In genomic region chrX:74371823-74372222, GRCh38 we compare ENCODE assay signal across 20 cellular contexts. TPM values are rescaled to one million over a fixed set of nuclear protein-coding genes. Genes with fewer than 3 reads are reported as not detected.
A peak's percentile ranks its signal among the peaks of the same experiment; 100 is the strongest.
DNase-seq lines count a peak whose midpoint lies in the region; ATAC-seq, FAIRE-seq and TF ChIP-seq lines count a peak whose summit lies in the region.
"Had no signal": no experiment of that assay in that cellular context is flagged by ENCODE, and none has a peak within 500 bp of the region (broad histone marks: within the 10 kb centered on the region; RNA-seq: fewer than 3 reads in every experiment).

No MANE protein-coding gene starts in this region.

- H3K27me3 Mint-ChIP-seq in activated naive CD8-positive, alpha-beta T cell treated with anti-CD3 and anti-CD28 coated beads, Interleukin-2, amount 50 U/mL, for 24 hours = no peaks in the 10 kb centered on the region
- no peaks in the 10 kb centered on the region for H3K27me3 Mint-ChIP-seq in activated naive CD8-positive, alpha-beta T cell treated with anti-CD3 and anti-CD28 coated beads for 36 hours

- H3K9me3 Mint-ChIP-seq in activated naive CD8-positive, alpha-beta T cell treated with anti-CD3 and anti-CD28 coated beads, Interleukin-2, amount 50 U/mL, for 24 hours = no peaks in the 10 kb centered on the region
- no peaks in the 10 kb centered on the region for H3K9me3 Mint-ChIP-seq in activated naive CD8-positive, alpha-beta T cell treated with anti-CD3 and anti-CD28 coated beads for 36 hours
- H3K9me3 Mint-ChIP-seq: CD8-positive, alpha-beta T cell; IgD-negative memory B cell had no signal

- TF ChIP-seq CTCF in bronchial epithelial cell (IDR thresholded peaks at IDR 0.05; ENCODE audit: insufficient read depth, low read length, severe bottlenecking) = no peak

- H3K4me3 ChIP-seq in bronchial epithelial cell (ENCODE audit: low read depth, low read length) (no peak overlapping the region), H7 (ENCODE audit: insufficient read depth, low read depth, low read length) (no peak overlapping the region)
- H3K4me3 ChIP-seq: BLaER1 treated with 17β-estradiol and CSF1 and Interleukin-3, amounts not matched to agents 10 nM and 100 nM had no signal

- no peaks in the 10 kb centered on the region for H3K36me3 Mint-ChIP-seq in activated naive CD8-positive, alpha-beta T cell treated with anti-CD3 and anti-CD28 coated beads, Interleukin-2, amount 50 U/mL, for 24 hours (ENCODE audit: low read depth)
- no peaks in the 10 kb centered on the region for H3K36me3 Mint-ChIP-seq in activated naive CD8-positive, alpha-beta T cell treated with anti-CD3 and anti-CD28 coated beads for 36 hours
- H3K36me3 Mint-ChIP-seq: CD8-positive, alpha-beta T cell; IgD-negative memory B cell had no signal

- FAIRE-seq in bronchial epithelial cell (lab: Jason Lieb, UNC) = no peak
- FAIRE-seq: GM12892 had no signal

- H3K27me3 ChIP-seq in bronchial epithelial cell (ENCODE audit: control insufficient read depth, insufficient read depth, low read length) = no peaks in the 10 kb centered on the region
- no peaks in the 10 kb centered on the region for H3K27me3 ChIP-seq in H7 (ENCODE audit: control insufficient read depth, insufficient read depth, low read length)

- peak; percentile 66 for ATAC-seq in activated naive CD8-positive, alpha-beta T cell treated with anti-CD3 and anti-CD28 coated beads, Interleukin-2, amount 50 U/mL, for 24 hours
- ATAC-seq: CD8-positive, alpha-beta T cell had no signal

- no peak overlapping the region for H3K27ac Mint-ChIP-seq in activated naive CD8-positive, alpha-beta T cell treated with anti-CD3 and anti-CD28 coated beads, Interleukin-2, amount 50 U/mL, for 24 hours
- no peak overlapping the region for H3K27ac Mint-ChIP-seq in activated naive CD8-positive, alpha-beta T cell treated with anti-CD3 and anti-CD28 coated beads for 36 hours
- H3K27ac Mint-ChIP-seq: CD8-positive, alpha-beta T cell; H9 had no signal

- H3K36me3 ChIP-seq in bronchial epithelial cell (ENCODE audit: control insufficient read depth, insufficient read depth, low read length) (no peaks in the 10 kb centered on the region), H7 (replicated peaks; ENCODE audit: control insufficient read depth, insufficient read depth, low read length) (no peaks in the 10 kb centered on the region)
- H3K36me3 ChIP-seq: BLaER1 treated with 17β-estradiol and CSF1 and Interleukin-3, amounts not matched to agents 10 nM and 100 nM had no signal

- no peak for DNase-seq in activated naive CD8-positive, alpha-beta T cell treated with anti-CD3 and anti-CD28 coated beads, Interleukin-2, amount 50 U/mL, for 24 hours
- DNase-seq in activated naive CD8-positive, alpha-beta T cell treated with anti-CD3 and anti-CD28 coated beads for 36 hours = no peak
- DNase-seq in HT1080 (ENCODE audit: low read depth) (peak; percentile 2), bronchial epithelial cell (ENCODE audit: low read depth) (peak; percentile 1), renal cortical epithelial cell (ENCODE audit: low read depth) (peak; percentile 2), NCI-H128 (lab: John Stamatoyannopoulos, UW; ENCODE audit: unreplicated experiment) (no peak), H7 (no peak)
- DNase-seq: Calu3; CD8-positive, alpha-beta T cell; H9; NCI-H1105; NCI-H1694; NCI-H510A; NCI-H748 treated with DMSO at 0.1 percent for 48 hours; NK-92 treated with Interleukin-12 subunit alpha and Interleukin-12 subunit beta, amount 100 ng/mL, for 24 hours; SHP77; SK-N-SH had no signal

- peaks cover 6% of the 10 kb centered on the region for H3K4me1 Mint-ChIP-seq in activated naive CD8-positive, alpha-beta T cell treated with anti-CD3 and anti-CD28 coated beads, Interleukin-2, amount 50 U/mL, for 24 hours
- H3K4me1 Mint-ChIP-seq in activated naive CD8-positive, alpha-beta T cell treated with anti-CD3 and anti-CD28 coated beads for 36 hours = no peaks in the 10 kb centered on the region
- H3K4me1 Mint-ChIP-seq: H9, IgD-negative memory B cell had no signal

- H3K4me3 Mint-ChIP-seq in activated naive CD8-positive, alpha-beta T cell treated with anti-CD3 and anti-CD28 coated beads, Interleukin-2, amount 50 U/mL, for 24 hours = no peak overlapping the region
- H3K4me3 Mint-ChIP-seq in activated naive CD8-positive, alpha-beta T cell treated with anti-CD3 and anti-CD28 coated beads for 36 hours = no peak overlapping the region
- H3K4me3 Mint-ChIP-seq: CD8-positive, alpha-beta T cell; H9; IgD-negative memory B cell had no signal

RNA-seq across cellular contexts. Expression of gene SLC16A2, which starts 49.5 kb away (rescaled TPM):
- under 1 TPM; 0.60 to 0.68 TPM for total RNA-seq in activated naive CD8-positive, alpha-beta T cell treated with anti-CD3 and anti-CD28 coated beads for 36 hours
- total RNA-seq in HT1080 (2014; rRNA removed; shearing (Covaris generic)) = 7.7 and 9.2 TPM in 2 replicates
- polyA plus RNA-seq in HT1080 (2015; cell fraction: cytosol; rRNA removed) = 1.9 and 2.0 TPM in 2 replicates
- 5.1 and 6.0 TPM in 2 replicates for polyA plus RNA-seq in HT1080 (2015; cell fraction: nucleus; rRNA removed)
- total RNA-seq in bronchial epithelial cell (1.3 TPM in 2 replicates), renal cortical epithelial cell (5.9 and 19.5 TPM in 2 replicates)
- 78.7 and 86.9 TPM in 2 replicates for total RNA-seq in H7 (2014; rRNA removed; shearing (Covaris generic))
- polyA plus RNA-seq: IgD-negative memory B cell had no signal

Comparison
In these comparisons a context has a peak if more than half of its experiments do, and no peak if none do; other contexts are left out.
1. DNase-seq: peak in HT1080 (single experiment), bronchial epithelial cell (single experiment) and renal cortical epithelial cell (single experiment); none in activated naive CD8-positive, alpha-beta T cell treated with anti-CD3 and anti-CD28 coated beads, Interleukin-2, amount 50 U/mL, for 24 hours (single experiment), activated naive CD8-positive, alpha-beta T cell treated with anti-CD3 and anti-CD28 coated beads for 36 hours (single experiment), NCI-H128 (single experiment) and H7 (single experiment).